Comparison of ENCODE assay signal across 2 cellular contexts in the genomic region with DNA sequence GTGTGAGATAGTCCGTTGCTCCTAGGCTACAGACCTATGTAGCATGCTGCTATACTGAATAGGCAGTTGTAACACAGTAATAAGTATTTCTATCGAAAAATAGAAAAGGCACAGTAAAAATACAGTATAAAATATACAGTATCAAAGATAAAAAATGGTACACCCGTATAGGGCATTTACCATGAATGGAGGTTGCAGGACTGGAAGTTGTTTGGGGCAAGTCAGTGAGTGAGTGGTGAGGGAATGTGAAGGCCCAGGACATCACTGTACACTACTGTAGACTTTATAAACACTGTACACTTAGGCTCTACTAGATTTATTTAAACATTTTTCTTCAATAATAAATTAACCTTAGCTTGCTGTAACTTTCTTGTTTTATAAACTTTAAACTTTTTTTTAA.
TF ChIP-seq lines count a peak whose summit lies in the region.

No MANE protein-coding gene starts in this region.

TF ChIP-seq in A549, 52 proteins besides CTCF, POLR2A, EP300 and RAD21:
- TF ChIP-seq GATA3 (IDR thresholded peaks at IDR 0.05; ENCODE audit: borderline replicate concordance), result no peak
- TF ChIP-seq BCL3 (IDR thresholded peaks at IDR 0.05), result no peak
- no peak for TF ChIP-seq ZSCAN20 (CRISPR knock-in tag; IDR thresholded peaks at IDR 0.05)
- TF ChIP-seq SREBF2 (IDR thresholded peaks at IDR 0.05), result no peak
- TF ChIP-seq, protein P1, sequence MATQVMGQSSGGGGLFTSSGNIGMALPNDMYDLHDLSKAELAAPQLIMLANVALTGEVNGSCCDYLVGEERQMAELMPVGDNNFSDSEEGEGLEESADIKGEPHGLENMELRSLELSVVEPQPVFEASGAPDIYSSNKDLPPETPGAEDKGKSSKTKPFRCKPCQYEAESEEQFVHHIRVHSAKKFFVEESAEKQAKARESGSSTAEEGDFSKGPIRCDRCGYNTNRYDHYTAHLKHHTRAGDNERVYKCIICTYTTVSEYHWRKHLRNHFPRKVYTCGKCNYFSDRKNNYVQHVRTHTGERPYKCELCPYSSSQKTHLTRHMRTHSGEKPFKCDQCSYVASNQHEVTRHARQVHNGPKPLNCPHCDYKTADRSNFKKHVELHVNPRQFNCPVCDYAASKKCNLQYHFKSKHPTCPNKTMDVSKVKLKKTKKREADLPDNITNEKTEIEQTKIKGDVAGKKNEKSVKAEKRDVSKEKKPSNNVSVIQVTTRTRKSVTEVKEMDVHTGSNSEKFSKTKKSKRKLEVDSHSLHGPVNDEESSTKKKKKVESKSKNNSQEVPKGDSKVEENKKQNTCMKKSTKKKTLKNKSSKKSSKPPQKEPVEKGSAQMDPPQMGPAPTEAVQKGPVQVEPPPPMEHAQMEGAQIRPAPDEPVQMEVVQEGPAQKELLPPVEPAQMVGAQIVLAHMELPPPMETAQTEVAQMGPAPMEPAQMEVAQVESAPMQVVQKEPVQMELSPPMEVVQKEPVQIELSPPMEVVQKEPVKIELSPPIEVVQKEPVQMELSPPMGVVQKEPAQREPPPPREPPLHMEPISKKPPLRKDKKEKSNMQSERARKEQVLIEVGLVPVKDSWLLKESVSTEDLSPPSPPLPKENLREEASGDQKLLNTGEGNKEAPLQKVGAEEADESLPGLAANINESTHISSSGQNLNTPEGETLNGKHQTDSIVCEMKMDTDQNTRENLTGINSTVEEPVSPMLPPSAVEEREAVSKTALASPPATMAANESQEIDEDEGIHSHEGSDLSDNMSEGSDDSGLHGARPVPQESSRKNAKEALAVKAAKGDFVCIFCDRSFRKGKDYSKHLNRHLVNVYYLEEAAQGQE (IDR thresholded peaks at IDR 0.05), result no peak
- TF ChIP-seq BHLHE40 (IDR thresholded peaks at IDR 0.05; ENCODE audit: low read depth, low read length), result no peak
- no peak for TF ChIP-seq MAFK (IDR thresholded peaks at IDR 0.05; ENCODE audit: partially characterized antibody)
- TF ChIP-seq USF2 (IDR thresholded peaks at IDR 0.05), result no peak
- TF ChIP-seq EHMT2 (IDR thresholded peaks at IDR 0.05; ENCODE audit: low read depth), result no peak
- TF ChIP-seq, protein P2, sequence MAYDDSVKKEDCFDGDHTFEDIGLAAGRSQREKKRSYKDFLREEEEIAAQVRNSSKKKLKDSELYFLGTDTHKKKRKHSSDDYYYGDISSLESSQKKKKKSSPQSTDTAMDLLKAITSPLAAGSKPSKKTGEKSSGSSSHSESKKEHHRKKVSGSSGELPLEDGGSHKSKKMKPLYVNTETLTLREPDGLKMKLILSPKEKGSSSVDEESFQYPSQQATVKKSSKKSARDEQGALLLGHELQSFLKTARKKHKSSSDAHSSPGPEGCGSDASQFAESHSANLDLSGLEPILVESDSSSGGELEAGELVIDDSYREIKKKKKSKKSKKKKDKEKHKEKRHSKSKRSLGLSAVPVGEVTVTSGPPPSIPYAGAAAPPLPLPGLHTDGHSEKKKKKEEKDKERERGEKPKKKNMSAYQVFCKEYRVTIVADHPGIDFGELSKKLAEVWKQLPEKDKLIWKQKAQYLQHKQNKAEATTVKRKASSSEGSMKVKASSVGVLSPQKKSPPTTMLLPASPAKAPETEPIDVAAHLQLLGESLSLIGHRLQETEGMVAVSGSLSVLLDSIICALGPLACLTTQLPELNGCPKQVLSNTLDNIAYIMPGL (CRISPR knock-in tag; IDR thresholded peaks at IDR 0.05; ENCODE audit: borderline replicate concordance), result no peak
- TF ChIP-seq RARB (CRISPR knock-in tag; IDR thresholded peaks at IDR 0.05), result no peak
TF ChIP-seq in A549: peak in this region for 0.

TF ChIP-seq in H1, 55 proteins besides CTCF, POLR2A, EP300 and RAD21:
- TF ChIP-seq POU5F1 (IDR thresholded peaks at IDR 0.05; ENCODE audit: low read depth, low read length) (no peak), RNF2 (IDR thresholded peaks at IDR 0.05; ENCODE audit: borderline replicate concordance, low read depth, low read length, missing control alignments, poor library complexity, severe bottlenecking) (no peak), CHD2 (IDR thresholded peaks at IDR 0.05; ENCODE audit: low read length) (no peak), CTBP2 (IDR thresholded peaks at IDR 0.05; ENCODE audit: borderline replicate concordance, insufficient read depth, insufficient read length, low read length) (no peak), POLR2AphosphoS5 (IDR thresholded peaks at IDR 0.05; ENCODE audit: low read depth, low read length) (no peak), JUN (IDR thresholded peaks at IDR 0.05; ENCODE audit: low read depth, low read length) (no peak), CBX8 (IDR thresholded peaks at IDR 0.05; ENCODE audit: borderline replicate concordance, low read depth, low read length) (no peak), BACH1 (IDR thresholded peaks at IDR 0.05; ENCODE audit: low read length) (no peak), JUND (IDR thresholded peaks at IDR 0.05; ENCODE audit: low read length) (no peak), RXRA (IDR thresholded peaks at IDR 0.05; ENCODE audit: insufficient read depth, low read depth, low read length) (no peak), CHD7 (IDR thresholded peaks at IDR 0.05; ENCODE audit: insufficient replicate concordance, low read length) (no peak), CHD1 (IDR thresholded peaks at IDR 0.05; ENCODE audit: low read depth, low read length) (no peak), EZH2 (IDR thresholded peaks at IDR 0.05; ENCODE audit: low read depth, low read length, severe bottlenecking) (no peak)
